In the genomic region with DNA sequence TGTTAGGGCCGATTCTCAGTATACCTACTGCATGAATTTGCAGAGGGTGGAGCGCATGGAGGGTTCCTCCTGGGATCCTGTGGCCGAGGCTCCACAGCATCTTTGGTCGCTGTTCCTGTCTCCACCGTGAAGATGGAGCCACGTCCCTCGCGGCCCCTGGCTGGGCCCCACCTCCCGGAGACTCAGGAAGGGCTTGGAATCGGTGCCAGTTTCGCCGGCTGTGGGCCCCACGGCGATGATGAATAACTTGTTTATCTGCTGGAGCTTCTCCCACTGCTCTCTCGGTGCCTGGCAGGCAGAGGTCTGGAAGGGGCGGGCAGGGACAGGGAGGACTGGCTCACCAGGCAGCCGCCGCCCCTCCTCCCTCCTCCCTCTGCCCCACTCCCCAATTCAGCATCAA, we compare ENCODE assay signal across 10 cellular contexts. TPM values are rescaled to one million over a fixed set of nuclear protein-coding genes. Genes with fewer than 3 reads are reported as not detected.
A peak's percentile ranks its signal among the peaks of the same experiment; 100 is the strongest.
DNase-seq lines count a peak whose midpoint lies in the region; ATAC-seq, FAIRE-seq and TF ChIP-seq lines count a peak whose summit lies in the region.
"Had no signal": no experiment of that assay in that cellular context is flagged by ENCODE, and none has a peak within 500 bp of the region (broad histone marks: within the 10 kb centered on the region; RNA-seq: fewer than 3 reads in every experiment).

No MANE protein-coding gene starts in this region.

- no peak overlapping the region for H3K4me3 ChIP-seq in H1 (ENCODE audit: extremely low read depth in 1 of 4, insufficient read depth in 2 of 4, low read depth in 3 of 4, low read length in 4 of 4)

- H2BK5ac ChIP-seq in H1 (ENCODE audit: low read depth, low read length), result no peak overlapping the region

- H4K20me1 ChIP-seq in H1 (replicated peaks in 1 of 2; ENCODE audit: control insufficient read depth in 1 of 2, insufficient read depth in 2 of 2, low read length in 2 of 2), result no peaks in the 10 kb centered on the region

- peak overlapping the region; percentile 11 for H3K4me3 Mint-ChIP-seq in Calu3 (ENCODE audit: low read depth, unreplicated experiment)
- H3K4me3 Mint-ChIP-seq in stimulated activated effector memory CD8-positive, alpha-beta T cell treated with anti-CD3 and anti-CD28 coated beads, Interleukin-12 subunit alpha, Interleukin-12 subunit beta, amount 100 ng/mL, for 72 hours, result no peak overlapping the region

- H2AK5ac ChIP-seq in H1 (ENCODE audit: low read depth, low read length), result no peak overlapping the region

- ATAC-seq in stimulated activated effector memory CD8-positive, alpha-beta T cell treated with anti-CD3 and anti-CD28 coated beads, Interleukin-12 subunit alpha, Interleukin-12 subunit beta, amount 100 ng/mL, for 72 hours, result no peak

- no peak overlapping the region for H4K8ac ChIP-seq in H1 (ENCODE audit: extremely low read depth, insufficient read depth, low read length)

- no peak for TF ChIP-seq POLR2A in H1 (IDR thresholded peaks at IDR 0.05; ENCODE audit: control extremely low read depth in 1 of 2, low read depth in 2 of 2, low read length in 2 of 2)

- no peak for TF ChIP-seq RAD21 in H1 (IDR thresholded peaks at IDR 0.05 in 1 of 2, conservative IDR thresholded peaks at IDR 0.05 in 1 of 2; ENCODE audit: low read depth in 2 of 2, low read length in 2 of 2)

- no peak overlapping the region for H2BK20ac ChIP-seq in H1 (ENCODE audit: low read length)

- peak; percentile 43 for DNase-seq in Calu3
- DNase-seq in NCI-H345 treated with DMSO at 0.1 percent for 48 hours (lab: John Stamatoyannopoulos, UW; ENCODE audit: unreplicated experiment), result peak; percentile 4
- DNase-seq in H1 (ENCODE audit: low read depth in 1 of 2, low spot score in 2 of 2), result peak in 1 of 2 experiments; percentile 54
- DNase-seq in middle frontal gyrus (ENCODE audit: extremely low spot score, low spot score), result peak; percentile 41
- no peak for DNase-seq in HUDEP-2 (lab: John Stamatoyannopoulos, UW; ENCODE audit: unreplicated experiment in 76 of 76)
- no peak for DNase-seq in stimulated activated effector memory CD8-positive, alpha-beta T cell treated with anti-CD3 and anti-CD28 coated beads, Interleukin-12 subunit alpha, Interleukin-12 subunit beta, amount 100 ng/mL, for 72 hours (ENCODE audit: low spot score in 2 of 2)
- no peak for DNase-seq in UCSD-AML1 (lab: John Stamatoyannopoulos, UW; ENCODE audit: unreplicated experiment)
- no peak for DNase-seq in activated CD4-positive, alpha-beta T cell treated with anti-CD3 and anti-CD28 coated beads, Interleukin-2, amount 50 U/mL, for 48 hours
- DNase-seq: small intestine had no signal

- POLR2A ChIA-PET in H1 (lab: Charles Lee; ENCODE audit: partially characterized antibody), result no interaction called here

- 0 out of 2 replicates have a peak overlapping the region, but pooled peaks have one; percentile 8 for H2AFZ ChIP-seq in H1 (ENCODE audit: low read length)

- H3K27ac Mint-ChIP-seq in Calu3 (ENCODE audit: unreplicated experiment), result no peak overlapping the region
- no peak overlapping the region for H3K27ac Mint-ChIP-seq in stimulated activated effector memory CD8-positive, alpha-beta T cell treated with anti-CD3 and anti-CD28 coated beads, Interleukin-12 subunit alpha, Interleukin-12 subunit beta, amount 100 ng/mL, for 72 hours
- H3K27ac Mint-ChIP-seq: activated T-helper 2 cell treated with anti-CD3 and anti-CD28 coated beads, Interferon-gamma antibody, Interleukin-2, Interleukin-4, amounts not matched to agents 10 μg/mL and 5 μg/mL and 100 μg/mL, durations not matched to agents 14 hours and 24 hours and 36 hours had no signal

- peaks cover 0 to 3% (median 0%) of the 10 kb centered on the region in 4 experiments; a peak in 1 of 7 replicates for H3K4me1 ChIP-seq in H1 (replicated peaks in 1 of 4; ENCODE audit: control insufficient read depth in 3 of 4, insufficient read depth in 4 of 4, low read length in 3 of 4)

- no peaks in the 10 kb centered on the region for H3K9me3 ChIP-seq in H1 (ENCODE audit: insufficient read depth in 2 of 2, low read depth in 1 of 2, low read length in 1 of 2)

- H2BK15ac ChIP-seq in H1 (ENCODE audit: low read length), result no peak overlapping the region

- no peak overlapping the region for H3K23ac ChIP-seq in H1 (ENCODE audit: insufficient read length)

- TF ChIP-seq EP300 in H1 (IDR thresholded peaks at IDR 0.05; ENCODE audit: borderline replicate concordance in 1 of 2, low read depth in 2 of 2, low read length in 2 of 2), result no peak

- H4K5ac ChIP-seq in H1 (ENCODE audit: insufficient read length, low read depth, low read length), result no peak overlapping the region

- H3K27me3 Mint-ChIP-seq in Calu3 (ENCODE audit: unreplicated experiment), result no peaks in the 10 kb centered on the region

- H3K79me1 ChIP-seq in H1 (ENCODE audit: low read depth, low read length), result no peaks in the 10 kb centered on the region

- H3K27me3 ChIP-seq in H1 (replicated peaks in 1 of 4; ENCODE audit: control insufficient read depth in 3 of 4, extremely low read depth in 1 of 4, insufficient read depth in 3 of 4, low read length in 3 of 4), result no peaks in the 10 kb centered on the region

- peak overlapping the region; percentile 25 for H3K4ac ChIP-seq in H1 (replicated peaks; ENCODE audit: insufficient read length, low read depth, low read length)

- H3K36me3 Mint-ChIP-seq in Calu3 (ENCODE audit: insufficient read depth, unreplicated experiment), result peaks cover 4% of the 10 kb centered on the region
- peaks cover 8% of the 10 kb centered on the region for H3K36me3 Mint-ChIP-seq in stimulated activated effector memory CD8-positive, alpha-beta T cell treated with anti-CD3 and anti-CD28 coated beads, Interleukin-12 subunit alpha, Interleukin-12 subunit beta, amount 100 ng/mL, for 72 hours

- H3K27ac ChIP-seq in H1 (ENCODE audit: low read depth, low read length), result no peak overlapping the region

- no peak overlapping the region for H4K91ac ChIP-seq in H1 (replicated peaks; ENCODE audit: insufficient read length, low read length)

- H3K23me2 ChIP-seq in H1 (ENCODE audit: low read depth, low read length), result no peaks in the 10 kb centered on the region

- H2BK12ac ChIP-seq in H1 (ENCODE audit: low read depth, low read length), result no peak overlapping the region

- H3K56ac ChIP-seq in H1 (replicated peaks; ENCODE audit: insufficient read length, low read depth, low read length), result no peak overlapping the region

- intact Hi-C loops in Calu3 (cut with micrococcal nuclease; ENCODE audit: unreplicated experiment), result no loop called here

- no peak overlapping the region; a peak in 1 of 7 replicates for H3K9ac ChIP-seq in H1 (replicated peaks in 1 of 4; ENCODE audit: extremely low read depth in 1 of 4, low read depth in 3 of 4, low read length in 3 of 4)

- no peak for FAIRE-seq in H1 (lab: Jason Lieb, UNC)
- FAIRE-seq: small intestine had no signal

- TF ChIP-seq CTCF in Calu3 (IDR thresholded peaks at IDR 0.05; ENCODE audit: unreplicated experiment) (no peak), H1 (IDR thresholded peaks at IDR 0.05; ENCODE audit: control extremely low read depth in 1 of 3, insufficient read depth in 1 of 3, low read depth in 1 of 3, low read length in 3 of 3) (no peak)

- WGBS in H1 (ENCODE audit: extremely low coverage in 1 of 2, insufficient coverage in 1 of 2, insufficient read length in 1 of 2, insufficient replicate concordance in 2 of 2, low coverage in 1 of 2, low lambda C conversion rate in 2 of 2, missing lambda C conversion rate in 1 of 2), 2 experiments, result 81% methylated on average over 15 of the region's 18 CpGs; no CpG with 5 or more reads in 1 of the 2 experiments

- no peak overlapping the region for H3K4me2 ChIP-seq in H1 (ENCODE audit: insufficient read depth in 1 of 2, low read depth in 2 of 2, low read length in 2 of 2)

- BruUV-seq in Calu3 (replicated peaks; lab: Mats Ljungman, UMichigan), result no TSS peak

- peaks cover 46% of the 10 kb centered on the region for H3K4me1 Mint-ChIP-seq in Calu3 (ENCODE audit: low read depth, unreplicated experiment)
- H3K4me1 Mint-ChIP-seq in stimulated activated effector memory CD8-positive, alpha-beta T cell treated with anti-CD3 and anti-CD28 coated beads, Interleukin-12 subunit alpha, Interleukin-12 subunit beta, amount 100 ng/mL, for 72 hours, result peaks cover 21% of the 10 kb centered on the region

- H3K14ac ChIP-seq in H1 (ENCODE audit: insufficient read length), result no peak overlapping the region

- H3K18ac ChIP-seq in H1 (ENCODE audit: extremely low read depth, low read length), result no peak overlapping the region

- CTCF ChIA-PET in Calu3 (lab: Charles Lee), result interaction anchor here (0.6 kb wide), 1 partner anchor 53 kb away, joined by 3 read pairs; no protein-coding TSS in a partner anchor
- CTCF ChIA-PET in H1 (lab: Charles Lee; ENCODE audit: partially characterized antibody), result interaction anchor here (0.6 to 1.1 kb wide), 3 partner anchors 22 to 1525 kb away, joined by 4 to 5 read pairs (median 5); no protein-coding TSS in a partner anchor

- no peak overlapping the region for H2BK120ac ChIP-seq in H1 (replicated peaks; ENCODE audit: low read depth, low read length)

- no peaks in the 10 kb centered on the region for H3K36me3 ChIP-seq in H1 (ENCODE audit: control insufficient read depth in 2 of 4, insufficient read depth in 4 of 4, low read length in 3 of 4)

- no peaks in the 10 kb centered on the region for H3K79me2 ChIP-seq in H1 (ENCODE audit: control insufficient read depth in 1 of 2, insufficient read depth in 2 of 2, low read length in 2 of 2)

- no peaks in the 10 kb centered on the region for H3K9me3 Mint-ChIP-seq in Calu3 (ENCODE audit: low read depth, unreplicated experiment)
- H3K9me3 Mint-ChIP-seq in stimulated activated effector memory CD8-positive, alpha-beta T cell treated with anti-CD3 and anti-CD28 coated beads, Interleukin-12 subunit alpha, Interleukin-12 subunit beta, amount 100 ng/mL, for 72 hours, result no peaks in the 10 kb centered on the region
- H3K9me3 Mint-ChIP-seq: activated T-helper 2 cell treated with anti-CD3 and anti-CD28 coated beads, Interferon-gamma antibody, Interleukin-2, Interleukin-4, amounts not matched to agents 10 μg/mL and 5 μg/mL and 100 μg/mL, durations not matched to agents 14 hours and 24 hours and 36 hours had no signal

TF ChIP-seq in H1, 55 proteins besides CTCF, POLR2A, EP300 and RAD21 (continues in another document):
- TF ChIP-seq PHF8 (conservative IDR thresholded peaks at IDR 0.05; ENCODE audit: low read depth, low read length) (no peak), CTBP2 (IDR thresholded peaks at IDR 0.05; ENCODE audit: borderline replicate concordance, insufficient read depth, insufficient read length, low read length) (no peak), JUN (IDR thresholded peaks at IDR 0.05; ENCODE audit: low read depth, low read length) (no peak)

RNA-seq across cellular contexts. Expression of a gene that starts 8.1 kb away (rescaled TPM):
- total RNA-seq in Calu3 (2022), result 0.64 TPM in 1 of 2 replicates, not detected in the other
- total RNA-seq in H1 (2021; fragmentation: NEBNext Ultra II Directional; extraction: Animal tissue kit (Norgen Biotek cat#: 25700)), result 0.26 and 0.36 TPM in 2 replicates
- 0.19 and 0.59 TPM in 2 replicates for polyA plus RNA-seq in H1 (2011; rRNA removed)
- polyA plus RNA-seq in H1 (2011; cell fraction: cytosol; rRNA removed), result 0.17 TPM
- polyA plus RNA-seq in H1 (2011; cell fraction: nucleus; rRNA removed), result 0.90 TPM
- 0.10 to 0.25 TPM (median 0.18 TPM) in 4 replicates for polyA plus RNA-seq in H1 (2012, experiment 1 of 2)
- 0.08 TPM for polyA plus RNA-seq in H1 (2012, experiment 2 of 2)
- 0.10 TPM for polyA plus RNA-seq in H1 (2013, experiment 1 of 2)
- 0.09 TPM for polyA plus RNA-seq in H1 (2013, experiment 2 of 2)
- polyA minus RNA-seq in H1 (2011; rRNA and poly(A)+ RNA removed), result 2.0 TPM in 1 of 2 replicates, not detected in the other
- not detected for polyA minus RNA-seq in H1 (2011; cell fraction: cytosol; rRNA and poly(A)+ RNA removed)
- polyA minus RNA-seq in H1 (2011; cell fraction: nucleus; rRNA and poly(A)+ RNA removed), result 0.70 TPM
- total RNA-seq: activated T-helper 2 cell treated with anti-CD3 and anti-CD28 coated beads, Interferon-gamma antibody, Interleukin-2, Interleukin-4, amounts not matched to agents 10 μg/mL and 5 μg/mL and 100 μg/mL, durations not matched to agents 14 hours and 24 hours and 36 hours had no signal

Comparison
In these comparisons a context has a peak if more than half of its experiments do, and no peak if none do; other contexts are left out.
1. DNase-seq: peak in Calu3 (single experiment), NCI-H345 treated with DMSO at 0.1 percent for 48 hours (single experiment) and middle frontal gyrus (single experiment); none in HUDEP-2 (0 of 76), stimulated activated effector memory CD8-positive, alpha-beta T cell treated with anti-CD3 and anti-CD28 coated beads, Interleukin-12 subunit alpha, Interleukin-12 subunit beta, amount 100 ng/mL, for 72 hours (0 of 2), UCSD-AML1 (single experiment) and activated CD4-positive, alpha-beta T cell treated with anti-CD3 and anti-CD28 coated beads, Interleukin-2, amount 50 U/mL, for 48 hours (0 of 2).